29 cellular contexts compared by ENCODE assay signal in genomic region chr21:29985866-29986265, GRCh38. TPM values are rescaled to one million over a fixed set of nuclear protein-coding genes. Genes with fewer than 3 reads are reported as not detected.
"Had no signal": no experiment of that assay in that cellular context is flagged by ENCODE, and none has a peak within 500 bp of the region (broad histone marks: within the 10 kb centered on the region; RNA-seq: fewer than 3 reads in every experiment).

No MANE protein-coding gene starts in this region.

- H3K4me1 ChIP-seq: stomach, suprapubic skin, testis, thyroid gland, tibial artery, tibial nerve, transverse colon, upper lobe of left lung, upper lobe of right lung, uterus, vagina had no signal

- H3K9me3 ChIP-seq: suprapubic skin, testis, thoracic aorta, thyroid gland, tibial artery, upper lobe of right lung, uterus had no signal

- H3K36me3 ChIP-seq: stomach, suprapubic skin, thoracic aorta, thyroid gland, tibial artery, tibial nerve, transverse colon, upper lobe of left lung, upper lobe of right lung, uterus, vagina had no signal

- H3K4me3 ChIP-seq: stomach, suprapubic skin, testis, thoracic aorta, thyroid gland, tibial artery, tibial nerve, transverse colon, upper lobe of left lung, upper lobe of right lung, uterus, vagina had no signal

- ATAC-seq: stimulated activated effector memory CD8-positive, alpha-beta T cell treated with anti-CD3 and anti-CD28 coated beads, Interleukin-12 subunit alpha, Interleukin-12 subunit beta, amount 100 ng/mL, for 72 hours; stimulated activated memory B cell treated with anti-CD40 and anti-IgM and Interleukin-4, amounts not matched to agents 10 μg/mL and 1 μg/mL and 100 μg/mL, for 72 hours; stimulated activated naive B cell treated with anti-CD40 and anti-IgM and Interleukin-4, amounts not matched to agents 10 μg/mL and 1 μg/mL and 100 μg/mL, for 72 hours; stimulated activated naive CD8-positive, alpha-beta T cell treated with anti-CD3 and anti-CD28 coated beads, Interleukin-15, amount 100 ng/mL, for 72 hours; stimulated activated naive CD8-positive, alpha-beta T cell treated with anti-CD3 and anti-CD28 coated beads, Interleukin-15, Interleukin-2, amounts not matched to agents 100 U/mL and 50 U/mL, for 24 hours; upper lobe of right lung had no signal

- FAIRE-seq: urothelium cell line had no signal

- H3K36me3 Mint-ChIP-seq: stimulated activated effector memory CD8-positive, alpha-beta T cell treated with anti-CD3 and anti-CD28 coated beads, Interleukin-12 subunit alpha, Interleukin-12 subunit beta, amount 100 ng/mL, for 72 hours; stimulated activated memory B cell treated with anti-CD40 and anti-IgM and Interleukin-4, amounts not matched to agents 10 μg/mL and 1 μg/mL and 100 μg/mL, for 72 hours; stimulated activated naive B cell treated with anti-CD40 and anti-IgM and Interleukin-4, amounts not matched to agents 10 μg/mL and 1 μg/mL and 100 μg/mL, for 72 hours; type B pancreatic cell had no signal

- H3K9me3 Mint-ChIP-seq: type B pancreatic cell had no signal

- H3K27me3 Mint-ChIP-seq: stimulated activated memory B cell treated with anti-CD40 and anti-IgM and Interleukin-4, amounts not matched to agents 10 μg/mL and 1 μg/mL and 100 μg/mL, for 72 hours; stimulated activated naive B cell treated with anti-CD40 and anti-IgM and Interleukin-4, amounts not matched to agents 10 μg/mL and 1 μg/mL and 100 μg/mL, for 72 hours; stimulated activated naive CD8-positive, alpha-beta T cell treated with anti-CD3 and anti-CD28 coated beads, Interleukin-15, amount 100 ng/mL, for 72 hours; stimulated activated naive CD8-positive, alpha-beta T cell treated with anti-CD3 and anti-CD28 coated beads, Interleukin-15, Interleukin-2, amounts not matched to agents 100 ng/mL and 50 ng/mL, for 24 hours; type B pancreatic cell had no signal

- H3K27me3 ChIP-seq: stomach, suprapubic skin, testis, thyroid gland, tibial artery, tibial nerve, transverse colon, upper lobe of left lung, upper lobe of right lung, uterus, vagina had no signal

- H3K4me1 Mint-ChIP-seq: stimulated activated effector memory CD8-positive, alpha-beta T cell treated with anti-CD3 and anti-CD28 coated beads, Interleukin-12 subunit alpha, Interleukin-12 subunit beta, amount 100 ng/mL, for 72 hours; stimulated activated memory B cell treated with anti-CD40 and anti-IgM and Interleukin-4, amounts not matched to agents 10 μg/mL and 1 μg/mL and 100 μg/mL, for 72 hours; stimulated activated naive B cell treated with anti-CD40 and anti-IgM and Interleukin-4, amounts not matched to agents 10 μg/mL and 1 μg/mL and 100 μg/mL, for 72 hours; stimulated activated naive CD8-positive, alpha-beta T cell treated with anti-CD3 and anti-CD28 coated beads, Interleukin-15, amount 100 ng/mL, for 72 hours had no signal

- H3K27ac ChIP-seq: stomach, suprapubic skin, testis, thoracic aorta, thyroid gland, tibial artery, tibial nerve, transverse colon, upper lobe of left lung, upper lobe of right lung, uterus, vagina had no signal

- H3K27ac Mint-ChIP-seq: stimulated activated effector memory CD8-positive, alpha-beta T cell treated with anti-CD3 and anti-CD28 coated beads, Interleukin-12 subunit alpha, Interleukin-12 subunit beta, amount 100 ng/mL, for 72 hours; stimulated activated memory B cell treated with anti-CD40 and anti-IgM and Interleukin-4, amounts not matched to agents 10 μg/mL and 1 μg/mL and 100 μg/mL, for 72 hours; stimulated activated naive B cell treated with anti-CD40 and anti-IgM and Interleukin-4, amounts not matched to agents 10 μg/mL and 1 μg/mL and 100 μg/mL, for 72 hours; stimulated activated naive CD8-positive, alpha-beta T cell treated with anti-CD3 and anti-CD28 coated beads, Interleukin-15, amount 100 ng/mL, for 72 hours; stimulated activated naive CD8-positive, alpha-beta T cell treated with anti-CD3 and anti-CD28 coated beads, Interleukin-15, Interleukin-2, amounts not matched to agents 100 ng/mL and 50 ng/mL, for 24 hours; type B pancreatic cell had no signal

- H3K4me3 Mint-ChIP-seq: stimulated activated effector memory CD8-positive, alpha-beta T cell treated with anti-CD3 and anti-CD28 coated beads, Interleukin-12 subunit alpha, Interleukin-12 subunit beta, amount 100 ng/mL, for 72 hours; stimulated activated memory B cell treated with anti-CD40 and anti-IgM and Interleukin-4, amounts not matched to agents 10 μg/mL and 1 μg/mL and 100 μg/mL, for 72 hours; stimulated activated naive B cell treated with anti-CD40 and anti-IgM and Interleukin-4, amounts not matched to agents 10 μg/mL and 1 μg/mL and 100 μg/mL, for 72 hours; stimulated activated naive CD8-positive, alpha-beta T cell treated with anti-CD3 and anti-CD28 coated beads, Interleukin-15, amount 100 ng/mL, for 72 hours; stimulated activated naive CD8-positive, alpha-beta T cell treated with anti-CD3 and anti-CD28 coated beads, Interleukin-15, Interleukin-2, amounts not matched to agents 100 ng/mL and 50 ng/mL, for 24 hours; type B pancreatic cell had no signal

- DNase-seq: stimulated activated CD4-positive, alpha-beta T cell treated with anti-CD3 and anti-CD28 coated beads, Interleukin-2, amount 100 ng/mL, for 48 hours; stimulated activated CD4-positive, alpha-beta T cell treated with anti-CD3 and anti-CD28 coated beads, Interleukin-4, amount 100 ng/mL, for 1 hour; stimulated activated CD4-positive, alpha-beta T cell treated with anti-CD3 and anti-CD28 coated beads, Interleukin-4, amount 100 ng/mL, for 24 hours; stimulated activated CD4-positive, alpha-beta T cell treated with anti-CD3 and anti-CD28 coated beads, Interleukin-4, amount 100 ng/mL, for 4 hours; stimulated activated CD8-positive, alpha-beta memory T cell treated with anti-CD3 and anti-CD28 coated beads, Interleukin-4, amount 100 ng/mL, for 48 hours; stimulated activated naive B cell treated with anti-CD40 and anti-IgM and Interleukin-4, amounts not matched to agents 10 μg/mL and 1 μg/mL and 100 μg/mL, for 72 hours; stimulated activated naive CD4-positive, alpha-beta T cell; stimulated activated naive CD4-positive, alpha-beta T cell treated with Interleukin-2 at 50 U/mL for 16 hours; stimulated activated naive CD8-positive, alpha-beta T cell treated with anti-CD3 and anti-CD28 coated beads, Interleukin-15, amount 100 ng/mL, for 72 hours; stimulated activated naive CD8-positive, alpha-beta T cell treated with anti-CD3 and anti-CD28 coated beads, Interleukin-15, Interleukin-2, amounts not matched to agents 100 U/mL and 50 U/mL, for 24 hours; stomach; substantia nigra; testis; thyroid gland; tibial artery; transverse colon; trophoblast cell; upper lobe of right lung; uterus had no signal

RNA-seq across cellular contexts. Expression of gene GRIK1, which starts 46.1 kb away (rescaled TPM):
- total RNA-seq: transverse colon, upper lobe of right lung had no signal
